ENCODE assay signal across 11 cellular contexts in the genomic region with DNA sequence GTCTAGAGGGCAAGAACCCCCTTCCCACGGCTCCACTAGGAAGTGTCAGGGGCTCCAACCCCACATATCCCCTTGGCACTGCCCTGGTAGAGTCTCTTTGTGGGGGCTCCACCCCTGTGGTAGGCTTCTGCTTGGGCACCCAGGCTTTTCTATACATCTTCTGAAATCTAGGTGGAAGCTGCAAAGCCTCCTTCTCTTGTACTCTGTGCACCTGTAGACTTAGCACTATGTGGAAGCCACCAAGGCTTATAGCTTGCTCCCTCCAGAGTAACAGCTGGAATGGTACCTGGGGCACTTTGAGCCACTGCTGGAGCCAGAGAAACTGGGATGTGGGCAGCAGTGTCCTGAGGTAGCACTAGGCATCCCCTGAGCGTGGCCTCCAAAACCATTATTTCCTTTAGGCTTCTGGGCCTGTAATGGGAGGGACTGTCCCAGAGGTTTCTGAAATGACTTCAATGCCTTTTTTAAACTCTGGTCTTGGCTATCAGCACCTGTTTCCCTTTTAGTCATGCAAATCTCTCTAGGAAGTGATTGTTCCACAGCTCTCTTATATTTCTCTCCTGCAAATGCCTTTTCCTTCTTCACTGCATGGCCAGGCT.
DNase-seq lines count a peak whose midpoint lies in the region; ATAC-seq lines count a peak whose summit lies in the region.
"Had no signal": no experiment of that assay in that cellular context is flagged by ENCODE, and none has a peak within 500 bp of the region (broad histone marks: within the 10 kb centered on the region; RNA-seq: fewer than 3 reads in every experiment).

No MANE protein-coding gene starts in this region.

- peak; percentile 87 for DNase-seq in myocyte (ENCODE audit: low read depth)
- no peak for DNase-seq in midbrain (lab: John Stamatoyannopoulos, UW)
- DNase-seq in A172 (ENCODE audit: low spot score), result no peak
- DNase-seq in NCI-H2171 (lab: John Stamatoyannopoulos, UW), result no peak
- DNase-seq: activated CD4-positive, alpha-beta T cell treated with anti-CD3 and anti-CD28 coated beads, Interleukin-2, amount 50 U/mL, for 4 hours; NCI-H1092 treated with DMSO at 0.1 percent for 48 hours; retina; RPMI8226 had no signal

- peak; percentile 97 for ATAC-seq in GM18868 (IDR thresholded peaks at IDR 0.05; ENCODE audit: unreplicated experiment)
- peak; percentile 70 for ATAC-seq in GM21381 (IDR thresholded peaks at IDR 0.05; ENCODE audit: unreplicated experiment)
- ATAC-seq in HG03066 (IDR thresholded peaks at IDR 0.05; ENCODE audit: low read depth, unreplicated experiment), result peak; percentile 89
